9 cellular contexts compared by ENCODE assay signal in the genomic region with DNA sequence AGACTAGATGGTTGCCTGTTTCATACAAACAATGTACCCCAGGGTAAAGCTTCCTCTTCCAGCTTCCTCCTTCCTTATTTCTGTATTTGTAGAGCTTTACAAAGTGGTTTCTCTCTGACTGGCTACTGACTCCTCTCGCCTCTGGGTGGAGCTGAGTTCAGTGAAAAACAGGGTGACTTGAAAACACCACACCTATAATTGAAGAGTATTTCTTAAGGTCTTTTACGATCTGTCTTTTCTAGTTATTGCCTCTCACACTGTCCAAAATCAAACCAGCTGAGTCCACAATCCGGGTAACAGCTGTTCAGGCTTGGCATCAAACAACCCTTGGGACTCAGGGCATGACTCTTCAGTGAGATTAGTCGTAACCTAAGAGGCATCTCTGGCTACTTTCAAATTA.
DNase-seq lines count a peak whose midpoint lies in the region; ATAC-seq and TF ChIP-seq lines count a peak whose summit lies in the region.
"Had no signal": no experiment of that assay in that cellular context is flagged by ENCODE, and none has a peak within 500 bp of the region (broad histone marks: within the 10 kb centered on the region; RNA-seq: fewer than 3 reads in every experiment).

No MANE protein-coding gene starts in this region.

- no TSS peak for BruUV-seq in MCF 10A (replicated peaks; lab: Mats Ljungman, UMichigan)

- no peak overlapping the region for H3K4me3 ChIP-seq in breast epithelium
- no peak overlapping the region for H3K4me3 ChIP-seq in psoas muscle
- H3K4me3 ChIP-seq in BE2C (ENCODE audit: low read depth, low read length), result no peak overlapping the region

- intact Hi-C loops in breast epithelium (cut with DNase I; ENCODE audit: low total_unique reads), result no loop called here
- intact Hi-C loops in MCF 10A (cut with micrococcal nuclease), result no loop called here
- intact Hi-C loops in psoas muscle (cut with DNase I), result no loop called here
- intact Hi-C loops in posterior cingulate gyrus (cut with DNase I), result no loop called here

- H3K27me3 ChIP-seq in breast epithelium (no peaks in the 10 kb centered on the region), psoas muscle (ENCODE audit: insufficient read depth in 3 of 3, low read length in 2 of 3) (no peaks in the 10 kb centered on the region), BE2C (no peaks in the 10 kb centered on the region)

- H3K4me1 Mint-ChIP-seq in MCF 10A (ENCODE audit: insufficient read depth, unreplicated experiment) (peaks cover 6% of the 10 kb centered on the region), chondrocyte (ENCODE audit: low read depth) (peaks cover 16% of the 10 kb centered on the region)

- CTCF ChIA-PET in MCF 10A (lab: Yijun Ruan, JAX), result interaction anchor here (0.8 to 1.8 kb wide), 5 partner anchors 9 to 251 kb away, joined by 3 to 4 read pairs (median 3); no protein-coding TSS in a partner anchor

- H3K27ac Mint-ChIP-seq in MCF 10A (ENCODE audit: low read depth, unreplicated experiment) (no peak overlapping the region), chondrocyte (ENCODE audit: unreplicated experiment) (no peak overlapping the region)

- H3K4me1 ChIP-seq in breast epithelium (peaks cover 0 to 7% of the 10 kb centered on the region in 2 donors), psoas muscle (no peaks in the 10 kb centered on the region), BE2C (no peaks in the 10 kb centered on the region)
- H3K4me1 ChIP-seq: parathyroid adenoma had no signal

- H3K36me3 Mint-ChIP-seq in MCF 10A (ENCODE audit: insufficient read depth, unreplicated experiment), result peaks cover 7% of the 10 kb centered on the region
- H3K36me3 Mint-ChIP-seq in chondrocyte (ENCODE audit: low read depth), result no peaks in the 10 kb centered on the region

- no peaks in the 10 kb centered on the region for H3K27me3 Mint-ChIP-seq in MCF 10A (ENCODE audit: insufficient read depth, unreplicated experiment)
- H3K27me3 Mint-ChIP-seq in chondrocyte (ENCODE audit: low read depth), result no peaks in the 10 kb centered on the region

- H3K4me3 Mint-ChIP-seq in MCF 10A (ENCODE audit: unreplicated experiment) (no peak overlapping the region), chondrocyte (ENCODE audit: unreplicated experiment) (no peak overlapping the region)

- DNase-seq in breast epithelium (ENCODE audit: low spot score in 2 of 2) (no peak), MCF 10A (ENCODE audit: unreplicated experiment) (no peak), chondrocyte (ENCODE audit: low spot score) (no peak), psoas muscle (peak in 1 of 2 donors; percentile 50), foreskin melanocyte (no peak), posterior cingulate gyrus (no peak), BE2C (no peak)

- no peaks in the 10 kb centered on the region for H3K36me3 ChIP-seq in breast epithelium
- H3K36me3 ChIP-seq in psoas muscle (ENCODE audit: insufficient read depth in 1 of 2, low read depth in 1 of 2), result no peaks in the 10 kb centered on the region
- no peaks in the 10 kb centered on the region for H3K36me3 ChIP-seq in BE2C

- H3K9me3 Mint-ChIP-seq in MCF 10A (ENCODE audit: unreplicated experiment), result no peaks in the 10 kb centered on the region
- H3K9me3 Mint-ChIP-seq in chondrocyte (ENCODE audit: low read depth), result no peaks in the 10 kb centered on the region

- ATAC-seq in HG03442 (IDR thresholded peaks at IDR 0.05; ENCODE audit: unreplicated experiment) (peak; percentile 88), psoas muscle (peak; percentile 75 to 86 (median 84))

- H3K9me3 ChIP-seq in breast epithelium (no peaks in the 10 kb centered on the region), psoas muscle (no peaks in the 10 kb centered on the region), BE2C (no peaks in the 10 kb centered on the region)

- 17 to 32% (median 19%) methylated on average over 4 of the region's 4 CpGs for WGBS in psoas muscle, 3 donors

- POLR2A ChIA-PET in MCF 10A (lab: Yijun Ruan, JAX), result interaction anchor here (0.5 to 1.3 kb wide), 5 partner anchors 36 to 202 kb away, joined by 3 to 4 read pairs (median 3); a partner anchor contains a TSS

- H3K27ac ChIP-seq in breast epithelium (peak overlapping the region; percentile 57 to 74), psoas muscle (peak overlapping the region; percentile 28)
- H3K27ac ChIP-seq: parathyroid adenoma had no signal

- no peak for TF ChIP-seq POLR2A in breast epithelium (IDR thresholded peaks at IDR 0.05)

- TF ChIP-seq CTCF in breast epithelium (IDR thresholded peaks at IDR 0.05) (peak in 1 of 3 donors; percentile 11), MCF 10A (IDR thresholded peaks at IDR 0.05; ENCODE audit: unreplicated experiment) (no peak), chondrocyte (IDR thresholded peaks at IDR 0.05) (peak; percentile 27), psoas muscle (IDR thresholded peaks at IDR 0.05) (peak; percentile 15), BE2C (IDR thresholded peaks at IDR 0.05; ENCODE audit: low read depth, low read length) (no peak)

Comparison
In these comparisons a context has a peak if more than half of its experiments do, and no peak if none do; other contexts are left out.
1. CTCF ChIP-seq: peak in chondrocyte (single experiment) and psoas muscle (single experiment); none in MCF 10A (single experiment) and BE2C (single experiment).